9 cellular contexts compared by ENCODE assay signal in genomic region chr17:17360087-17360730, GRCh38.
"Had no signal": no experiment of that assay in that cellular context is flagged by ENCODE, and none has a peak within 500 bp of the region (broad histone marks: within the 10 kb centered on the region; RNA-seq: fewer than 3 reads in every experiment).

No MANE protein-coding gene starts in this region.

- H3K27ac ChIP-seq: HL-60 had no signal

- H3K27ac Mint-ChIP-seq: GM23338, H9, IgD-negative memory B cell had no signal

- FAIRE-seq: H1, H54, HepG2 had no signal

- DNase-seq: H9, HCEC 1CT, KG1 had no signal

- H3K4me2 ChIP-seq: GM23338 had no signal

- H3K4me3 ChIP-seq: GM23338 had no signal

- ATAC-seq: GM23338, HepG2 had no signal

- H3K4me3 Mint-ChIP-seq: GM23338, H9, IgD-negative memory B cell had no signal

- H2AFZ ChIP-seq: GM23338 had no signal
